In the genomic region with DNA sequence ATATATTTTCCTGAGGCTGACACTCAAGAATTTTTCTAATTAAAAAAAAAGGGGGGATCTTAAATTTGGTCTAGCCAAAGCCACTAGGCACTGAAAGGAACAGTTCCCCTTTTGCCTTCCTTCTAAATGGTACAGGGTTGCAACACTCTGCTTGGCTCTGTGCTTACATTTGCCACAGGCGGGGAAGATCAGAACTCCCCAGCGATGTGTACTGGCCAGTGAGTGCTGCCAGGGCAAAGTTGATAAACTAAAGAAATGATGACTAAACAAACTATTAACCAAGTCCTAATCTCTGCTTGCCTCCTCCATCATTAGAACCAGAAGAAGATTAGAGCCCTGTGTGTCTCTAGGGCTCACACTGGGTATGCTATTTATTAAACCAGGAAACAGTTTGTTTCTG, we compare ENCODE assay signal across 10 cellular contexts.
DNase-seq lines count a peak whose midpoint lies in the region; ATAC-seq and TF ChIP-seq lines count a peak whose summit lies in the region.
"Had no signal": no experiment of that assay in that cellular context is flagged by ENCODE, and none has a peak within 500 bp of the region (broad histone marks: within the 10 kb centered on the region; RNA-seq: fewer than 3 reads in every experiment).

No MANE protein-coding gene starts in this region.

- no peak overlapping the region for H3K9ac ChIP-seq in HUES48 (ENCODE audit: low read depth, low read length)
- no peak overlapping the region for H3K9ac ChIP-seq in GM23248

- H3K27me3 ChIP-seq in GM23338 (ENCODE audit: insufficient read depth) (no peaks in the 10 kb centered on the region), HUES48 (ENCODE audit: control insufficient read depth, insufficient read depth, low read length) (no peaks in the 10 kb centered on the region), left ventricle myocardium inferior (ENCODE audit: low read depth) (peaks cover 11% of the 10 kb centered on the region), GM23248 (replicated peaks; ENCODE audit: insufficient read depth) (peaks cover 3% of the 10 kb centered on the region; the same call in 1 of the 2 replicates)

- peak; percentile 96 for ATAC-seq in GM18502 (IDR thresholded peaks at IDR 0.05; ENCODE audit: poor library complexity, unreplicated experiment)
- ATAC-seq in GM23338: peak; percentile 40; the same call in 2 of the 3 replicates
- no peak for ATAC-seq in activated CD8-positive, alpha-beta T cell treated with anti-CD3 and anti-CD28 coated beads for 36 hours
- ATAC-seq: activated T-cell treated with anti-CD3 and anti-CD28 coated beads, Interleukin-2, amount 50 U/mL, for 72 hours had no signal

- H3K4me1 ChIP-seq in GM23338 (ENCODE audit: insufficient read depth): peaks cover 4% of the 10 kb centered on the region; the same call in 1 of the 2 replicates
- H3K4me1 ChIP-seq in HUES48 (ENCODE audit: control insufficient read depth, insufficient read depth, low read length): peaks cover 6% of the 10 kb centered on the region
- no peaks in the 10 kb centered on the region for H3K4me1 ChIP-seq in left ventricle myocardium inferior
- no peaks in the 10 kb centered on the region for H3K4me1 ChIP-seq in GM23248 (ENCODE audit: insufficient read depth)

- H3K27ac ChIP-seq in GM23338 (ENCODE audit: low read depth) (no peak overlapping the region), HUES48 (ENCODE audit: low read depth, low read length) (peak overlapping the region; percentile 9), left ventricle myocardium inferior (replicated peaks) (no peak overlapping the region), GM23248 (no peak overlapping the region)

- WGBS in GM23248 (ENCODE audit: low coverage in 1 of 2, low lambda C conversion rate in 2 of 2, missing lambda C conversion rate in 2 of 2), 2 experiments: 9 to 13% methylated on average over 2 of the region's 2 CpGs

- no peak for DNase-seq in GM23338 (ENCODE audit: low spot score)
- peak; percentile 39 for DNase-seq in left ventricle myocardium inferior
- DNase-seq in activated CD8-positive, alpha-beta T cell treated with anti-CD3 and anti-CD28 coated beads for 36 hours: no peak
- no peak for DNase-seq in GM23248
- DNase-seq in NCI-H1694 treated with DMSO at 0.1 percent for 48 hours (lab: John Stamatoyannopoulos, UW): no peak
- no peak for DNase-seq in NCI-H1048 (lab: John Stamatoyannopoulos, UW)
- DNase-seq: activated T-cell treated with anti-CD3 and anti-CD28 coated beads, Interleukin-2, amount 50 U/mL, for 72 hours; CD4-positive, alpha-beta T cell had no signal

- CTCF ChIA-PET in activated CD8-positive, alpha-beta T cell treated with anti-CD3 and anti-CD28 coated beads for 36 hours (lab: Charles Lee): no interaction called here

- H3K9me3 Mint-ChIP-seq in GM23338: no peaks in the 10 kb centered on the region
- H3K9me3 Mint-ChIP-seq in activated CD8-positive, alpha-beta T cell treated with anti-CD3 and anti-CD28 coated beads for 36 hours: no peaks in the 10 kb centered on the region
- H3K9me3 Mint-ChIP-seq: activated T-cell treated with anti-CD3 and anti-CD28 coated beads, Interleukin-2, amount 50 U/mL, for 72 hours; CD4-positive, alpha-beta T cell had no signal

- intact Hi-C loops in left ventricle myocardium inferior (cut with micrococcal nuclease): no loop called here
- intact Hi-C loops in activated CD8-positive, alpha-beta T cell treated with anti-CD3 and anti-CD28 coated beads for 36 hours (cut with micrococcal nuclease): no loop called here

- POLR2A ChIA-PET in activated CD8-positive, alpha-beta T cell treated with anti-CD3 and anti-CD28 coated beads for 36 hours (lab: Charles Lee): no interaction called here

- in situ Hi-C loops in GM23248 (cut with MboI): no loop called here

- H3F3A ChIP-seq in GM23338 (replicated peaks; ENCODE audit: low read depth): no peaks in the 10 kb centered on the region
- no peaks in the 10 kb centered on the region for H3F3A ChIP-seq in GM23248 (ENCODE audit: insufficient read depth)

- H3K4me1 Mint-ChIP-seq in GM23338: peaks cover 11% of the 10 kb centered on the region
- no peaks in the 10 kb centered on the region for H3K4me1 Mint-ChIP-seq in activated CD8-positive, alpha-beta T cell treated with anti-CD3 and anti-CD28 coated beads for 36 hours (ENCODE audit: low read depth)

- H3K27ac Mint-ChIP-seq in GM23338: no peak overlapping the region
- no peak overlapping the region for H3K27ac Mint-ChIP-seq in activated CD8-positive, alpha-beta T cell treated with anti-CD3 and anti-CD28 coated beads for 36 hours
- H3K27ac Mint-ChIP-seq: activated T-cell treated with anti-CD3 and anti-CD28 coated beads, Interleukin-2, amount 50 U/mL, for 72 hours; CD4-positive, alpha-beta T cell had no signal

- no peaks in the 10 kb centered on the region for H3K79me2 ChIP-seq in GM23338 (replicated peaks; ENCODE audit: insufficient read depth)
- no peaks in the 10 kb centered on the region for H3K79me2 ChIP-seq in GM23248 (ENCODE audit: insufficient read depth)

- no peak overlapping the region for H3K4me3 ChIP-seq in GM23338
- no peak overlapping the region for H3K4me3 ChIP-seq in HUES48 (ENCODE audit: low read depth, low read length)
- no peak overlapping the region for H3K4me3 ChIP-seq in left ventricle myocardium inferior
- no peak overlapping the region for H3K4me3 ChIP-seq in GM23248

- H3K36me3 Mint-ChIP-seq in GM23338 (ENCODE audit: low read depth): no peaks in the 10 kb centered on the region
- no peaks in the 10 kb centered on the region for H3K36me3 Mint-ChIP-seq in activated CD8-positive, alpha-beta T cell treated with anti-CD3 and anti-CD28 coated beads for 36 hours (ENCODE audit: low read depth)

- peak overlapping the region; percentile 70 for H2AFZ ChIP-seq in GM23338
- H2AFZ ChIP-seq in GM23248: no peak overlapping the region

- H3K9me2 ChIP-seq in GM23338 (ENCODE audit: insufficient read depth) (no peaks in the 10 kb centered on the region), GM23248 (ENCODE audit: insufficient read depth) (no peaks in the 10 kb centered on the region)

- H4K20me1 ChIP-seq in GM23338 (replicated peaks; ENCODE audit: insufficient read depth): no peaks in the 10 kb centered on the region
- H4K20me1 ChIP-seq in GM23248 (ENCODE audit: insufficient read depth): no peaks in the 10 kb centered on the region

- H3K9me3 ChIP-seq in HUES48 (ENCODE audit: control insufficient read depth, insufficient read depth, low read length) (no peaks in the 10 kb centered on the region), left ventricle myocardium inferior (replicated peaks) (no peaks in the 10 kb centered on the region), GM23248 (ENCODE audit: low read depth) (no peaks in the 10 kb centered on the region)

- peaks cover 2% of the 10 kb centered on the region for H3K27me3 Mint-ChIP-seq in GM23338 (ENCODE audit: insufficient read depth, low read depth, poor library complexity)
- H3K27me3 Mint-ChIP-seq in activated CD8-positive, alpha-beta T cell treated with anti-CD3 and anti-CD28 coated beads for 36 hours: no peaks in the 10 kb centered on the region
- H3K27me3 Mint-ChIP-seq: CD4-positive, alpha-beta T cell had no signal

- no peaks in the 10 kb centered on the region for H3K36me3 ChIP-seq in GM23338 (ENCODE audit: insufficient read depth)
- no peaks in the 10 kb centered on the region for H3K36me3 ChIP-seq in HUES48 (ENCODE audit: control insufficient read depth, insufficient read depth, low read length)
- H3K36me3 ChIP-seq in left ventricle myocardium inferior: no peaks in the 10 kb centered on the region
- H3K36me3 ChIP-seq in GM23248 (ENCODE audit: low read depth): no peaks in the 10 kb centered on the region

- no peak overlapping the region for H3K4me3 Mint-ChIP-seq in GM23338
- no peak overlapping the region for H3K4me3 Mint-ChIP-seq in activated CD8-positive, alpha-beta T cell treated with anti-CD3 and anti-CD28 coated beads for 36 hours
- H3K4me3 Mint-ChIP-seq: activated T-cell treated with anti-CD3 and anti-CD28 coated beads, Interleukin-2, amount 50 U/mL, for 72 hours; CD4-positive, alpha-beta T cell had no signal

- TF ChIP-seq CTCF in GM23338 (conservative IDR thresholded peaks at IDR 0.05; ENCODE audit: low read depth in 2 of 2) (no peak), left ventricle myocardium inferior (IDR thresholded peaks at IDR 0.05; ENCODE audit: borderline replicate concordance) (no peak)
- no peak for TF ChIP-seq CTCF in activated CD8-positive, alpha-beta T cell treated with anti-CD3 and anti-CD28 coated beads for 36 hours (IDR thresholded peaks at IDR 0.05)

- H3K4me2 ChIP-seq in GM23338: no peak overlapping the region
- H3K4me2 ChIP-seq in GM23248 (ENCODE audit: unreplicated experiment): no peak overlapping the region

TF ChIP-seq in GM23338, 12 proteins besides CTCF, POLR2A, EP300 and RAD21 (continues in another document):
- TF ChIP-seq EZH2phosphoT487 (IDR thresholded peaks at IDR 0.05; ENCODE audit: unreplicated experiment): no peak
- TF ChIP-seq ZNF114 (CRISPR knock-in tag; IDR thresholded peaks at IDR 0.05): no peak
- no peak for TF ChIP-seq POLR2AphosphoS5 (IDR thresholded peaks at IDR 0.05; ENCODE audit: low read depth)
- TF ChIP-seq NANOG (IDR thresholded peaks at IDR 0.05; ENCODE audit: borderline replicate concordance): no peak
- TF ChIP-seq STAT1 (IDR thresholded peaks at IDR 0.05; ENCODE audit: unreplicated experiment): no peak
- TF ChIP-seq, protein P1, sequence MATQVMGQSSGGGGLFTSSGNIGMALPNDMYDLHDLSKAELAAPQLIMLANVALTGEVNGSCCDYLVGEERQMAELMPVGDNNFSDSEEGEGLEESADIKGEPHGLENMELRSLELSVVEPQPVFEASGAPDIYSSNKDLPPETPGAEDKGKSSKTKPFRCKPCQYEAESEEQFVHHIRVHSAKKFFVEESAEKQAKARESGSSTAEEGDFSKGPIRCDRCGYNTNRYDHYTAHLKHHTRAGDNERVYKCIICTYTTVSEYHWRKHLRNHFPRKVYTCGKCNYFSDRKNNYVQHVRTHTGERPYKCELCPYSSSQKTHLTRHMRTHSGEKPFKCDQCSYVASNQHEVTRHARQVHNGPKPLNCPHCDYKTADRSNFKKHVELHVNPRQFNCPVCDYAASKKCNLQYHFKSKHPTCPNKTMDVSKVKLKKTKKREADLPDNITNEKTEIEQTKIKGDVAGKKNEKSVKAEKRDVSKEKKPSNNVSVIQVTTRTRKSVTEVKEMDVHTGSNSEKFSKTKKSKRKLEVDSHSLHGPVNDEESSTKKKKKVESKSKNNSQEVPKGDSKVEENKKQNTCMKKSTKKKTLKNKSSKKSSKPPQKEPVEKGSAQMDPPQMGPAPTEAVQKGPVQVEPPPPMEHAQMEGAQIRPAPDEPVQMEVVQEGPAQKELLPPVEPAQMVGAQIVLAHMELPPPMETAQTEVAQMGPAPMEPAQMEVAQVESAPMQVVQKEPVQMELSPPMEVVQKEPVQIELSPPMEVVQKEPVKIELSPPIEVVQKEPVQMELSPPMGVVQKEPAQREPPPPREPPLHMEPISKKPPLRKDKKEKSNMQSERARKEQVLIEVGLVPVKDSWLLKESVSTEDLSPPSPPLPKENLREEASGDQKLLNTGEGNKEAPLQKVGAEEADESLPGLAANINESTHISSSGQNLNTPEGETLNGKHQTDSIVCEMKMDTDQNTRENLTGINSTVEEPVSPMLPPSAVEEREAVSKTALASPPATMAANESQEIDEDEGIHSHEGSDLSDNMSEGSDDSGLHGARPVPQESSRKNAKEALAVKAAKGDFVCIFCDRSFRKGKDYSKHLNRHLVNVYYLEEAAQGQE (IDR thresholded peaks at IDR 0.05; ENCODE audit: unreplicated experiment): no peak
- no peak for TF ChIP-seq CREB1 (CRISPR knock-in tag; IDR thresholded peaks at IDR 0.05; ENCODE audit: low read depth)
